Comparison of ENCODE assay signal across 1 cellular context in the genomic region with DNA sequence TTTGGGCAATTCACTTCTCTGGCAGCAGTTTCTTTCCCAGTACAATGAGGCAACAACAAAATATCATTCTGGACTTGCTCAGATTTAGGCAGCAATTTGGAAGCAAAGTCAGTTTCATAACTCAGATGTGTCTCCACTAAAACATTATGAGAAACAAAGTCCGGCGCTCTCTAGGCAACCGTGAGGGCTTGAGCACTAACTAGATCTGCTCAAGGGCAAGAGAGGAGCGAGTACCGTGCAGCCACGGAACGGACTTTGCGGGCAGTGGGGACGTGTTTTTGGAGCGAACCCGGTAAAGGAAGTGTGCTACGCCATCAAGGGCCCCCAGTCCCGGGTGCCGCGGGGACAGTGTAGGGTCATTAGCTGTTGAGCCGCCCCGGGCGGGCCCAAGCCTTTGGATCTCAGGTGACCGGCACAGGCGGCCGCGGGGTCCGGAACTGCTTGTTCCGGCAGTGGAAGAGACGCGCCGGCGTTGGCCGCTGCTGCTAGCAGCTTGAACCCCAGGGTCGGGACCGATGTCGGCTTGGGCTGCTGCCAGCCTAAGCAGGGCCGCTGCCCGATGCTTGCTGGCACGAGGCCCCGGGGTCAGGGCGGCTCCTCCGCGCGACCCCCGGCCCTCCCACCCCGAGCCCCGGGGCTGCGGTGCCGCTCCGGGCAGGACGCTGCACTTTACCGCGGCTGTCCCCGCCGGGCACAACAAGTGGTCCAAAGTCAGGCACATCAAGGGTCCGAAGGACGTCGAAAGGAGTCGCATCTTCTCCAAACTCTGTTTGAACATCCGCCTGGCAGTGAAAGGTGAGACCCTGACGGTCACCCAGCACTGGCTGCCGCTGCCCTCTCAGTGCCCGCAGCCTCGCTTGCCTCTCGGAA.
TF ChIP-seq lines count a peak whose summit lies in the region.

A gene (plus strand): TSS at position 327 of the 870 bp plus-strand sequence. CDS start 189 bp downstream, at position 516.

TF ChIP-seq in HCT116, 20 proteins besides CTCF, POLR2A, EP300 and RAD21 (continued from another document):
- TF ChIP-seq TCF7L2 (IDR thresholded peaks at IDR 0.05; ENCODE audit: borderline replicate concordance, extremely low read depth, insufficient read depth, insufficient read length) = peak; percentile 66
- TF ChIP-seq JUND (IDR thresholded peaks at IDR 0.05) = 0 out of 2 replicates have a peak, but pooled peaks have one; percentile 37
- TF ChIP-seq YY1 (IDR thresholded peaks at IDR 0.05; ENCODE audit: extremely low read depth, insufficient replicate concordance, low read depth, low read length) = peak; percentile 91
- no peak for TF ChIP-seq CEBPB (IDR thresholded peaks at IDR 0.05; ENCODE audit: low read depth)
- no peak for TF ChIP-seq ZNF274 (IDR thresholded peaks at IDR 0.05; ENCODE audit: low read depth, low read length)
- TF ChIP-seq, protein P1, sequence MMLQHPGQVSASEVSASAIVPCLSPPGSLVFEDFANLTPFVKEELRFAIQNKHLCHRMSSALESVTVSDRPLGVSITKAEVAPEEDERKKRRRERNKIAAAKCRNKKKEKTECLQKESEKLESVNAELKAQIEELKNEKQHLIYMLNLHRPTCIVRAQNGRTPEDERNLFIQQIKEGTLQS (IDR thresholded peaks at IDR 0.05) = no peak
- TF ChIP-seq ELF1 (IDR thresholded peaks at IDR 0.05; ENCODE audit: borderline replicate concordance, low read depth) = no peak; the same call in 1 of the 2 replicates
- no peak; the same call in none of the 2 replicates for TF ChIP-seq SIN3A (IDR thresholded peaks at IDR 0.05; ENCODE audit: low read depth)
- TF ChIP-seq EZH2phosphoT487 (IDR thresholded peaks at IDR 0.05; ENCODE audit: borderline replicate concordance) = no peak
- TF ChIP-seq, protein P2, sequence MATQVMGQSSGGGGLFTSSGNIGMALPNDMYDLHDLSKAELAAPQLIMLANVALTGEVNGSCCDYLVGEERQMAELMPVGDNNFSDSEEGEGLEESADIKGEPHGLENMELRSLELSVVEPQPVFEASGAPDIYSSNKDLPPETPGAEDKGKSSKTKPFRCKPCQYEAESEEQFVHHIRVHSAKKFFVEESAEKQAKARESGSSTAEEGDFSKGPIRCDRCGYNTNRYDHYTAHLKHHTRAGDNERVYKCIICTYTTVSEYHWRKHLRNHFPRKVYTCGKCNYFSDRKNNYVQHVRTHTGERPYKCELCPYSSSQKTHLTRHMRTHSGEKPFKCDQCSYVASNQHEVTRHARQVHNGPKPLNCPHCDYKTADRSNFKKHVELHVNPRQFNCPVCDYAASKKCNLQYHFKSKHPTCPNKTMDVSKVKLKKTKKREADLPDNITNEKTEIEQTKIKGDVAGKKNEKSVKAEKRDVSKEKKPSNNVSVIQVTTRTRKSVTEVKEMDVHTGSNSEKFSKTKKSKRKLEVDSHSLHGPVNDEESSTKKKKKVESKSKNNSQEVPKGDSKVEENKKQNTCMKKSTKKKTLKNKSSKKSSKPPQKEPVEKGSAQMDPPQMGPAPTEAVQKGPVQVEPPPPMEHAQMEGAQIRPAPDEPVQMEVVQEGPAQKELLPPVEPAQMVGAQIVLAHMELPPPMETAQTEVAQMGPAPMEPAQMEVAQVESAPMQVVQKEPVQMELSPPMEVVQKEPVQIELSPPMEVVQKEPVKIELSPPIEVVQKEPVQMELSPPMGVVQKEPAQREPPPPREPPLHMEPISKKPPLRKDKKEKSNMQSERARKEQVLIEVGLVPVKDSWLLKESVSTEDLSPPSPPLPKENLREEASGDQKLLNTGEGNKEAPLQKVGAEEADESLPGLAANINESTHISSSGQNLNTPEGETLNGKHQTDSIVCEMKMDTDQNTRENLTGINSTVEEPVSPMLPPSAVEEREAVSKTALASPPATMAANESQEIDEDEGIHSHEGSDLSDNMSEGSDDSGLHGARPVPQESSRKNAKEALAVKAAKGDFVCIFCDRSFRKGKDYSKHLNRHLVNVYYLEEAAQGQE (IDR thresholded peaks at IDR 0.05; ENCODE audit: low read depth) = no peak
- TF ChIP-seq EGR1 (IDR thresholded peaks at IDR 0.05; ENCODE audit: low read depth) = 0 out of 2 replicates have a peak, but pooled peaks have one; percentile 18
- peak; percentile 96 for TF ChIP-seq POLR2AphosphoS5 (IDR thresholded peaks at IDR 0.05; ENCODE audit: low read depth, low read length)
- TF ChIP-seq EZH2 (IDR thresholded peaks at IDR 0.05) = no peak
- peak; percentile 71; the same call in 1 of the 2 replicates for TF ChIP-seq SRF (IDR thresholded peaks at IDR 0.05; ENCODE audit: low read depth)
- TF ChIP-seq ZFX (IDR thresholded peaks at IDR 0.05) = peak; percentile 96
- no peak for TF ChIP-seq FOSL1 (IDR thresholded peaks at IDR 0.05; ENCODE audit: low read depth)
- TF ChIP-seq CBX3 (IDR thresholded peaks at IDR 0.05; ENCODE audit: low read depth) = peak; percentile 99
- TF ChIP-seq SP1 (IDR thresholded peaks at IDR 0.05; ENCODE audit: low read depth) = peak; percentile 50; the same call in 1 of the 2 replicates
- TF ChIP-seq, protein P3, sequence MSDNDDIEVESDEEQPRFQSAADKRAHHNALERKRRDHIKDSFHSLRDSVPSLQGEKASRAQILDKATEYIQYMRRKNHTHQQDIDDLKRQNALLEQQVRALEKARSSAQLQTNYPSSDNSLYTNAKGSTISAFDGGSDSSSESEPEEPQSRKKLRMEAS (IDR thresholded peaks at IDR 0.05) = peak; percentile 79
